Comparison of ENCODE assay signal across 8 cellular contexts in the genomic region with DNA sequence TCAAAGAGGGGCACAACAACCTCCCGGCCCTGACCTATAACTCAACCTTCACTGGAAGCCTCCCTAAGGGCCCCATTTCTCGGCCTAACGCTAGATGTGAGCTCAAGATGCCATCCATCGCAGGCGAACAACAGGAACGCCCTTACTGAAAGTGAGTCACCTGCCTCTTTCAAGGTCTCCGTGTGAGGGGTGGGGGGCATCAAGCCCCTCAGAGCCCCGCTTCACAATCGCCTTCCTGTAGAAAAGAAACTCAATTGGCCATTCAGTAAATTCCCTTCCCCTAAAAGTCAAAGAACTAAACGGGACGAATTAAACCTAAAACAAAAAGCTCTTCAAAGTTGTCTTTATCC. TPM values are rescaled to one million over a fixed set of nuclear protein-coding genes. Genes with fewer than 3 reads are reported as not detected.
DNase-seq lines count a peak whose midpoint lies in the region; ATAC-seq and TF ChIP-seq lines count a peak whose summit lies in the region.

No MANE protein-coding gene starts in this region.

- peak overlapping the region; percentile 95 for H3K27ac Mint-ChIP-seq in dendritic cell treated with granulocyte-macrophage colony-stimulating factor and Interleukin-4, amounts not matched to agents 40 ng/mL and 50 ng/mL, for 4 days

- DNase-seq in HT1080 (ENCODE audit: low read depth) (peak; percentile 41), lower lobe of right lung (no peak), SKM-1 (lab: John Stamatoyannopoulos, UW; ENCODE audit: unreplicated experiment) (no peak)
- peak; percentile 41 to 44 for DNase-seq in activated CD4-positive, alpha-beta T cell treated with anti-CD3 and anti-CD28 coated beads for 4 hours
- DNase-seq in stimulated activated CD8-positive, alpha-beta memory T cell treated with anti-CD3 and anti-CD28 coated beads, Interleukin-15, amount 100 ng/mL, for 1 hour (ENCODE audit: low read depth), result peak; percentile 17

- H3K36me3 ChIP-seq in ES-I3 (ENCODE audit: insufficient read depth, low read length) (no peaks in the 10 kb centered on the region), lower lobe of right lung (peaks cover 12% of the 10 kb centered on the region)

- no peaks in the 10 kb centered on the region for H3K27me3 ChIP-seq in lower lobe of right lung (ENCODE audit: low read depth)

- H3K9me3 ChIP-seq in ES-I3 (ENCODE audit: control insufficient read depth, insufficient read depth, low read length), result 0 out of 2 replicates have a peak, but pooled peaks cover 3% of the 10 kb centered on the region
- peaks cover 5% of the 10 kb centered on the region for H3K9me3 ChIP-seq in lower lobe of right lung

- H3K4me3 ChIP-seq in lower lobe of right lung, result peak overlapping the region; percentile 70

- peak; percentile 53 to 74 for ATAC-seq in lower lobe of right lung
- no peak for ATAC-seq in GM18867 (IDR thresholded peaks at IDR 0.05; ENCODE audit: unreplicated experiment)

- H3K4me3 Mint-ChIP-seq in dendritic cell treated with granulocyte-macrophage colony-stimulating factor and Interleukin-4, amounts not matched to agents 40 ng/mL and 50 ng/mL, for 4 days, result peak overlapping the region; percentile 96

- H3K4me1 ChIP-seq in ES-I3 (ENCODE audit: insufficient read depth, low read length) (no peaks in the 10 kb centered on the region), lower lobe of right lung (peaks cover 21% of the 10 kb centered on the region)

- no peak for TF ChIP-seq CTCF in lower lobe of right lung (IDR thresholded peaks at IDR 0.05)

- peak overlapping the region; percentile 78 for H3K9ac ChIP-seq in ES-I3 (ENCODE audit: low read depth, low read length)

- peak overlapping the region; percentile 86 for H3K27ac ChIP-seq in lower lobe of right lung

- H3K36me3 Mint-ChIP-seq in dendritic cell treated with granulocyte-macrophage colony-stimulating factor and Interleukin-4, amounts not matched to agents 40 ng/mL and 50 ng/mL, for 4 days (ENCODE audit: low read depth), result peaks cover 57% of the 10 kb centered on the region

- intact Hi-C loops in dendritic cell treated with granulocyte-macrophage colony-stimulating factor and Interleukin-4, amounts not matched to agents 40 ng/mL and 50 ng/mL, for 4 days (cut with micrococcal nuclease), result loop anchor here (2.0 kb wide), 2 partner anchors 48 to 162 kb away; a partner anchor contains a TSS
- intact Hi-C loops in lower lobe of right lung (cut with DNase I), result no loop called here

- no peaks in the 10 kb centered on the region for H3K9me3 Mint-ChIP-seq in dendritic cell treated with granulocyte-macrophage colony-stimulating factor and Interleukin-4, amounts not matched to agents 40 ng/mL and 50 ng/mL, for 4 days

- peaks cover 37% of the 10 kb centered on the region for H3K4me1 Mint-ChIP-seq in dendritic cell treated with granulocyte-macrophage colony-stimulating factor and Interleukin-4, amounts not matched to agents 40 ng/mL and 50 ng/mL, for 4 days (ENCODE audit: low read depth)

- H3K27me3 Mint-ChIP-seq in dendritic cell treated with granulocyte-macrophage colony-stimulating factor and Interleukin-4, amounts not matched to agents 40 ng/mL and 50 ng/mL, for 4 days, result peaks cover 1% of the 10 kb centered on the region

RNA-seq across cellular contexts. Expression of a gene that starts 0.7 kb away (rescaled TPM):
- total RNA-seq in HT1080 (2014; rRNA removed; shearing (Covaris generic)), result 4.6 and 6.6 TPM in 2 replicates
- 10.2 and 11.6 TPM in 2 replicates for polyA plus RNA-seq in HT1080 (2015; cell fraction: cytosol; rRNA removed)
- polyA plus RNA-seq in HT1080 (2015; cell fraction: nucleus; rRNA removed), result 27.1 and 31.7 TPM in 2 replicates
- total RNA-seq in lower lobe of right lung, result 24.8 TPM

RNA-seq across cellular contexts. Expression of a gene that starts 45.9 kb away (rescaled TPM):
- total RNA-seq in HT1080 (2014; rRNA removed; shearing (Covaris generic)), result 22.1 and 31.2 TPM in 2 replicates
- polyA plus RNA-seq in HT1080 (2015; cell fraction: cytosol; rRNA removed), result 44.4 and 46.0 TPM in 2 replicates
- polyA plus RNA-seq in HT1080 (2015; cell fraction: nucleus; rRNA removed), result 29.0 and 34.8 TPM in 2 replicates
- total RNA-seq in lower lobe of right lung, result 47.8 TPM

RNA-seq across cellular contexts. Expression of a gene that starts 48.1 kb away (rescaled TPM):
- 16.2 and 19.7 TPM in 2 replicates for total RNA-seq in HT1080 (2014; rRNA removed; shearing (Covaris generic))
- polyA plus RNA-seq in HT1080 (2015; cell fraction: cytosol; rRNA removed), result 10.1 and 12.7 TPM in 2 replicates
- polyA plus RNA-seq in HT1080 (2015; cell fraction: nucleus; rRNA removed), result 46.6 and 49.1 TPM in 2 replicates
- total RNA-seq in lower lobe of right lung, result 12.6 TPM

Comparison
In these comparisons a context has a peak if more than half of its experiments do, and no peak if none do; other contexts are left out.
1. DNase-seq: peak in HT1080 (single experiment), activated CD4-positive, alpha-beta T cell treated with anti-CD3 and anti-CD28 coated beads for 4 hours (2 of 2) and stimulated activated CD8-positive, alpha-beta memory T cell treated with anti-CD3 and anti-CD28 coated beads, Interleukin-15, amount 100 ng/mL, for 1 hour (single experiment); none in lower lobe of right lung (single experiment) and SKM-1 (single experiment).